ENCODE assay signal across 17 cellular contexts in genomic region chr6:161110380-161110779, GRCh38.
DNase-seq lines count a peak whose midpoint lies in the region; ATAC-seq and TF ChIP-seq lines count a peak whose summit lies in the region.
"Had no signal": no experiment of that assay in that cellular context is flagged by ENCODE, and none has a peak within 500 bp of the region (broad histone marks: within the 10 kb centered on the region; RNA-seq: fewer than 3 reads in every experiment).

No MANE protein-coding gene starts in this region.

- peaks cover 98% of the 10 kb centered on the region for H3K36me3 Mint-ChIP-seq in activated T-cell treated with anti-CD3 and anti-CD28 coated beads, Interleukin-2, amount 50 U/mL, for 24 hours (ENCODE audit: low read depth)
- peaks cover 67% of the 10 kb centered on the region for H3K36me3 Mint-ChIP-seq in activated T-cell treated with anti-CD3 and anti-CD28 coated beads, Interleukin-2, amount 50 U/mL, for 4 hours (ENCODE audit: insufficient read depth)
- peaks cover 98% of the 10 kb centered on the region for H3K36me3 Mint-ChIP-seq in CD4-positive, alpha-beta T cell (ENCODE audit: low read depth)
- peaks cover 100% of the 10 kb centered on the region for H3K36me3 Mint-ChIP-seq in activated T-helper 17 cell treated with anti-CD3 and anti-CD28 coated beads, Interleukin-2, amount 50 U/mL, for 72 hours (ENCODE audit: low read depth)
- H3K36me3 Mint-ChIP-seq in stimulated activated effector memory CD8-positive, alpha-beta T cell treated with anti-CD3 and anti-CD28 coated beads, Interleukin-12 subunit alpha, Interleukin-12 subunit beta, amount 100 ng/mL, for 72 hours, result peaks cover 97% of the 10 kb centered on the region
- H3K36me3 Mint-ChIP-seq in endothelial cell (ENCODE audit: low read depth, unreplicated experiment), result peaks cover 31% of the 10 kb centered on the region

- no peaks in the 10 kb centered on the region for H3K27me3 ChIP-seq in CD4-positive, alpha-beta T cell (ENCODE audit: control insufficient read depth, insufficient read depth, low read length)
- no peaks in the 10 kb centered on the region for H3K27me3 ChIP-seq in thyroid gland

- CTCF ChIA-PET in CD4-positive, alpha-beta T cell (lab: Charles Lee), result interaction anchor here (2.4 kb wide), 1 partner anchor 261 kb away, joined by 8 read pairs; no protein-coding TSS in a partner anchor

- peaks cover 46 to 69% of the 10 kb centered on the region in 2 donors for H3K36me3 ChIP-seq in thyroid gland

- no peaks in the 10 kb centered on the region for H3K9me3 Mint-ChIP-seq in activated T-cell treated with anti-CD3 and anti-CD28 coated beads, Interleukin-2, amount 50 U/mL, for 24 hours
- H3K9me3 Mint-ChIP-seq in activated T-cell treated with anti-CD3 and anti-CD28 coated beads, Interleukin-2, amount 50 U/mL, for 4 hours, result no peaks in the 10 kb centered on the region
- no peaks in the 10 kb centered on the region for H3K9me3 Mint-ChIP-seq in CD4-positive, alpha-beta T cell
- no peaks in the 10 kb centered on the region for H3K9me3 Mint-ChIP-seq in activated T-helper 17 cell treated with anti-CD3 and anti-CD28 coated beads, Interleukin-2, amount 50 U/mL, for 72 hours
- no peaks in the 10 kb centered on the region for H3K9me3 Mint-ChIP-seq in stimulated activated effector memory CD8-positive, alpha-beta T cell treated with anti-CD3 and anti-CD28 coated beads, Interleukin-12 subunit alpha, Interleukin-12 subunit beta, amount 100 ng/mL, for 72 hours
- no peaks in the 10 kb centered on the region for H3K9me3 Mint-ChIP-seq in endothelial cell (ENCODE audit: unreplicated experiment)
- H3K9me3 Mint-ChIP-seq: CD8-positive, alpha-beta memory T cell; HFFc6 had no signal

- DNase-seq in activated T-cell treated with anti-CD3 and anti-CD28 coated beads, Interleukin-2, amount 50 U/mL, for 24 hours, result no peak
- DNase-seq in activated T-cell treated with anti-CD3 and anti-CD28 coated beads, Interleukin-2, amount 50 U/mL, for 4 hours, result no peak
- DNase-seq in CD4-positive, alpha-beta T cell, result no peak
- no peak for DNase-seq in stimulated activated effector memory CD8-positive, alpha-beta T cell treated with anti-CD3 and anti-CD28 coated beads, Interleukin-12 subunit alpha, Interleukin-12 subunit beta, amount 100 ng/mL, for 72 hours (ENCODE audit: low spot score in 2 of 2)
- DNase-seq in endothelial cell (ENCODE audit: low spot score) (no peak), thyroid gland (no peak)
- DNase-seq: CD8-positive, alpha-beta memory T cell; HFFc6; NCI-H1436 treated with DMSO at 0.1 percent for 48 hours; NCI-H2081 treated with DMSO at 0.1 percent for 48 hours; NCI-H2227 treated with DMSO at 0.1 percent for 48 hours; NCI-H526 treated with DMSO at 0.1 percent for 48 hours; PC-9 had no signal

- WGBS in thyroid gland, 2 donors, result 96 to 98% methylated on average over 7 of the region's 7 CpGs

- H3K4me3 ChIP-seq in thyroid gland (replicated peaks in 1 of 3), result no peak overlapping the region
- H3K4me3 ChIP-seq: K562, PC-9 had no signal

- no peaks in the 10 kb centered on the region for H3K4me1 ChIP-seq in thyroid gland

- H3K27ac ChIP-seq in CD4-positive, alpha-beta T cell (ENCODE audit: low read depth, low read length), result no peak overlapping the region
- no peak overlapping the region for H3K27ac ChIP-seq in thyroid gland
- H3K27ac ChIP-seq: HL-60, PC-9 had no signal

- H3K4me3 Mint-ChIP-seq in activated T-cell treated with anti-CD3 and anti-CD28 coated beads, Interleukin-2, amount 50 U/mL, for 24 hours, result no peak overlapping the region
- H3K4me3 Mint-ChIP-seq in activated T-cell treated with anti-CD3 and anti-CD28 coated beads, Interleukin-2, amount 50 U/mL, for 4 hours, result no peak overlapping the region
- H3K4me3 Mint-ChIP-seq in CD4-positive, alpha-beta T cell, result no peak overlapping the region
- peak overlapping the region; percentile 76 for H3K4me3 Mint-ChIP-seq in activated T-helper 17 cell treated with anti-CD3 and anti-CD28 coated beads, Interleukin-2, amount 50 U/mL, for 72 hours
- H3K4me3 Mint-ChIP-seq in stimulated activated effector memory CD8-positive, alpha-beta T cell treated with anti-CD3 and anti-CD28 coated beads, Interleukin-12 subunit alpha, Interleukin-12 subunit beta, amount 100 ng/mL, for 72 hours, result no peak overlapping the region
- no peak overlapping the region for H3K4me3 Mint-ChIP-seq in endothelial cell (ENCODE audit: unreplicated experiment)
- H3K4me3 Mint-ChIP-seq: CD8-positive, alpha-beta memory T cell; HFFc6 had no signal

- no peaks in the 10 kb centered on the region for H3K27me3 Mint-ChIP-seq in activated T-cell treated with anti-CD3 and anti-CD28 coated beads, Interleukin-2, amount 50 U/mL, for 24 hours
- H3K27me3 Mint-ChIP-seq in activated T-cell treated with anti-CD3 and anti-CD28 coated beads, Interleukin-2, amount 50 U/mL, for 4 hours (ENCODE audit: low read depth), result no peaks in the 10 kb centered on the region
- no peaks in the 10 kb centered on the region for H3K27me3 Mint-ChIP-seq in CD4-positive, alpha-beta T cell
- no peaks in the 10 kb centered on the region for H3K27me3 Mint-ChIP-seq in activated T-helper 17 cell treated with anti-CD3 and anti-CD28 coated beads, Interleukin-2, amount 50 U/mL, for 72 hours
- H3K27me3 Mint-ChIP-seq in endothelial cell (ENCODE audit: unreplicated experiment), result no peaks in the 10 kb centered on the region

- no peaks in the 10 kb centered on the region for H3K9me3 ChIP-seq in CD4-positive, alpha-beta T cell (ENCODE audit: control insufficient read depth, low read length)
- H3K9me3 ChIP-seq in thyroid gland, result no peaks in the 10 kb centered on the region

- intact Hi-C loops in CD4-positive, alpha-beta T cell (cut with DNase I, micrococcal nuclease), result loop anchor here in 1 of 2 experiments (5.0 to 10.0 kb wide), 2 partner anchors 118 to 176 kb away; partner anchors contain the start of gene MAP3K4
- intact Hi-C loops in thyroid gland (cut with DNase I), result no loop called here

- POLR2A ChIA-PET in CD4-positive, alpha-beta T cell (lab: Charles Lee), result no interaction called here

- TF ChIP-seq CTCF in CD4-positive, alpha-beta T cell (IDR thresholded peaks at IDR 0.05), result no peak
- TF ChIP-seq CTCF in endothelial cell (IDR thresholded peaks at IDR 0.05; ENCODE audit: unreplicated experiment) (no peak), thyroid gland (IDR thresholded peaks at IDR 0.05) (no peak)

- H3K4me1 Mint-ChIP-seq in activated T-cell treated with anti-CD3 and anti-CD28 coated beads, Interleukin-2, amount 50 U/mL, for 24 hours (ENCODE audit: low read depth), result peaks cover 37% of the 10 kb centered on the region
- peaks cover 20% of the 10 kb centered on the region for H3K4me1 Mint-ChIP-seq in activated T-cell treated with anti-CD3 and anti-CD28 coated beads, Interleukin-2, amount 50 U/mL, for 4 hours (ENCODE audit: low read depth)
- peaks cover 33% of the 10 kb centered on the region for H3K4me1 Mint-ChIP-seq in CD4-positive, alpha-beta T cell (ENCODE audit: low read depth)
- peaks cover 38% of the 10 kb centered on the region for H3K4me1 Mint-ChIP-seq in activated T-helper 17 cell treated with anti-CD3 and anti-CD28 coated beads, Interleukin-2, amount 50 U/mL, for 72 hours
- H3K4me1 Mint-ChIP-seq in stimulated activated effector memory CD8-positive, alpha-beta T cell treated with anti-CD3 and anti-CD28 coated beads, Interleukin-12 subunit alpha, Interleukin-12 subunit beta, amount 100 ng/mL, for 72 hours, result peaks cover 21% of the 10 kb centered on the region
- peaks cover 1% of the 10 kb centered on the region for H3K4me1 Mint-ChIP-seq in endothelial cell (ENCODE audit: unreplicated experiment)

- ATAC-seq in activated T-cell treated with anti-CD3 and anti-CD28 coated beads, Interleukin-2, amount 50 U/mL, for 4 hours, result no peak
- ATAC-seq in CD4-positive, alpha-beta T cell (ENCODE audit: poor library complexity), result no peak
- no peak for ATAC-seq in activated T-helper 17 cell treated with anti-CD3 and anti-CD28 coated beads, Interleukin-2, amount 50 U/mL, for 72 hours (replicated peaks)
- ATAC-seq in stimulated activated effector memory CD8-positive, alpha-beta T cell treated with anti-CD3 and anti-CD28 coated beads, Interleukin-12 subunit alpha, Interleukin-12 subunit beta, amount 100 ng/mL, for 72 hours, result no peak
- no peak for ATAC-seq in GM21381 (IDR thresholded peaks at IDR 0.05; ENCODE audit: unreplicated experiment)
- ATAC-seq: K562 had no signal

- H3K27ac Mint-ChIP-seq in activated T-cell treated with anti-CD3 and anti-CD28 coated beads, Interleukin-2, amount 50 U/mL, for 24 hours, result peak overlapping the region; percentile 69
- peak overlapping the region; percentile 91 for H3K27ac Mint-ChIP-seq in CD4-positive, alpha-beta T cell
- peak overlapping the region; percentile 91 for H3K27ac Mint-ChIP-seq in activated T-helper 17 cell treated with anti-CD3 and anti-CD28 coated beads, Interleukin-2, amount 50 U/mL, for 72 hours
- H3K27ac Mint-ChIP-seq in stimulated activated effector memory CD8-positive, alpha-beta T cell treated with anti-CD3 and anti-CD28 coated beads, Interleukin-12 subunit alpha, Interleukin-12 subunit beta, amount 100 ng/mL, for 72 hours, result peak overlapping the region; percentile 61
- no peak overlapping the region for H3K27ac Mint-ChIP-seq in endothelial cell (ENCODE audit: unreplicated experiment)
- H3K27ac Mint-ChIP-seq: HFFc6 had no signal

- no peak for TF ChIP-seq POLR2A in thyroid gland (IDR thresholded peaks at IDR 0.05)
